Comparison of ENCODE assay signal across 10 cellular contexts in genomic region chr3:196284396-196284795, GRCh38. TPM values are rescaled to one million over a fixed set of nuclear protein-coding genes. Genes with fewer than 3 reads are reported as not detected.
DNase-seq lines count a peak whose midpoint lies in the region; ATAC-seq and TF ChIP-seq lines count a peak whose summit lies in the region.
"Had no signal": no experiment of that assay in that cellular context is flagged by ENCODE, and none has a peak within 500 bp of the region (broad histone marks: within the 10 kb centered on the region; RNA-seq: fewer than 3 reads in every experiment).

No MANE protein-coding gene starts in this region.

- peak overlapping the region; percentile 41 for H3K27ac Mint-ChIP-seq in chondrocyte (ENCODE audit: unreplicated experiment)
- H3K27ac Mint-ChIP-seq in nephron = no peak overlapping the region
- H3K27ac Mint-ChIP-seq in stimulated activated naive CD8-positive, alpha-beta T cell treated with anti-CD3 and anti-CD28 coated beads, Interleukin-15, amount 100 ng/mL, for 72 hours = no peak overlapping the region

- H3K4me3 Mint-ChIP-seq in chondrocyte (ENCODE audit: unreplicated experiment) = no peak overlapping the region
- peak overlapping the region; percentile 3 to 25 (median 21) for H3K4me3 Mint-ChIP-seq in nephron
- H3K4me3 Mint-ChIP-seq in stimulated activated naive CD8-positive, alpha-beta T cell treated with anti-CD3 and anti-CD28 coated beads, Interleukin-15, amount 100 ng/mL, for 72 hours = no peak overlapping the region

- DNase-seq in DMS 273 (lab: John Stamatoyannopoulos, UW; ENCODE audit: unreplicated experiment) = peak; percentile 36
- DNase-seq in DMS 273 treated with DMSO at 0.1 percent for 48 hours (lab: John Stamatoyannopoulos, UW) = no peak
- peak; percentile 47 for DNase-seq in LHCN-M2 (ENCODE audit: low read depth)
- no peak for DNase-seq in chondrocyte (ENCODE audit: low spot score)
- DNase-seq in NCI-H2196 (lab: John Stamatoyannopoulos, UW; ENCODE audit: unreplicated experiment) = no peak
- no peak for DNase-seq in stimulated activated naive CD8-positive, alpha-beta T cell treated with anti-CD3 and anti-CD28 coated beads, Interleukin-15, amount 100 ng/mL, for 72 hours
- no peak for DNase-seq in C1 segment of cervical spinal cord (lab: John Stamatoyannopoulos, UW)
- DNase-seq: NCI-H510A treated with DMSO at 0.1 percent for 48 hours, trophoblast cell had no signal

- H3K27me3 Mint-ChIP-seq in chondrocyte (ENCODE audit: low read depth) = no peaks in the 10 kb centered on the region
- no peaks in the 10 kb centered on the region for H3K27me3 Mint-ChIP-seq in nephron (ENCODE audit: low read depth)
- H3K27me3 Mint-ChIP-seq in stimulated activated naive CD8-positive, alpha-beta T cell treated with anti-CD3 and anti-CD28 coated beads, Interleukin-15, amount 100 ng/mL, for 72 hours = no peaks in the 10 kb centered on the region

- no peak for ATAC-seq in stimulated activated naive CD8-positive, alpha-beta T cell treated with anti-CD3 and anti-CD28 coated beads, Interleukin-15, amount 100 ng/mL, for 72 hours

- TF ChIP-seq CTCF in chondrocyte (IDR thresholded peaks at IDR 0.05) (no peak), nephron (IDR thresholded peaks at IDR 0.05; ENCODE audit: unreplicated experiment in 3 of 3) (no peak)

- H3K36me3 Mint-ChIP-seq in chondrocyte (ENCODE audit: low read depth) (no peaks in the 10 kb centered on the region), nephron (ENCODE audit: low read depth) (peaks cover 5% of the 10 kb centered on the region)

- H3K9me3 Mint-ChIP-seq in chondrocyte (ENCODE audit: low read depth) (no peaks in the 10 kb centered on the region), nephron (no peaks in the 10 kb centered on the region)
- no peaks in the 10 kb centered on the region for H3K9me3 Mint-ChIP-seq in stimulated activated naive CD8-positive, alpha-beta T cell treated with anti-CD3 and anti-CD28 coated beads, Interleukin-15, amount 100 ng/mL, for 72 hours

- H3K4me1 Mint-ChIP-seq in chondrocyte (ENCODE audit: low read depth) (peaks cover 64% of the 10 kb centered on the region), nephron (peaks cover 36% of the 10 kb centered on the region)
- peaks cover 57% of the 10 kb centered on the region for H3K4me1 Mint-ChIP-seq in stimulated activated naive CD8-positive, alpha-beta T cell treated with anti-CD3 and anti-CD28 coated beads, Interleukin-15, amount 100 ng/mL, for 72 hours

RNA-seq across cellular contexts. Expression of gene PCYT1A, which starts 3.1 kb away (rescaled TPM):
- total RNA-seq in LHCN-M2 (2014; rRNA removed) (89.4 and 92.3 TPM in 2 replicates), chondrocyte (74.4 to 84.1 TPM (median 75.7 TPM) in 3 replicates)
- 45.7 TPM for polyA plus RNA-seq in LHCN-M2 (2012)

RNA-seq across cellular contexts. Expression of gene DYNLT2B, which starts 33.6 kb away (rescaled TPM):
- total RNA-seq in LHCN-M2 (2014; rRNA removed) (21.1 and 28.0 TPM in 2 replicates), chondrocyte (10.6 to 19.5 TPM (median 12.1 TPM) in 3 replicates)
- polyA plus RNA-seq in LHCN-M2 (2012) = 41.3 TPM

RNA-seq across cellular contexts. Expression of gene TM4SF19, which starts 53.8 kb away (rescaled TPM):
- total RNA-seq in LHCN-M2 (2014; rRNA removed) = 2.1 and 2.4 TPM in 2 replicates
- polyA plus RNA-seq in LHCN-M2 (2012) = 2.0 TPM
- total RNA-seq in chondrocyte = 0.47 to 0.62 TPM in 2 of 3 replicates, not detected in the other

Comparison
In these comparisons a context has a peak if more than half of its experiments do, and no peak if none do; other contexts are left out.
1. DNase-seq: peak in DMS 273 (single experiment) and LHCN-M2 (single experiment); none in DMS 273 treated with DMSO at 0.1 percent for 48 hours (single experiment), chondrocyte (single experiment), NCI-H2196 (single experiment), stimulated activated naive CD8-positive, alpha-beta T cell treated with anti-CD3 and anti-CD28 coated beads, Interleukin-15, amount 100 ng/mL, for 72 hours (0 of 2) and C1 segment of cervical spinal cord (0 of 14).
2. H3K4me3 Mint-ChIP-seq: peak in nephron (3 of 3); none in chondrocyte (single experiment) and stimulated activated naive CD8-positive, alpha-beta T cell treated with anti-CD3 and anti-CD28 coated beads, Interleukin-15, amount 100 ng/mL, for 72 hours (0 of 2).